9 cellular contexts compared by ENCODE assay signal in the genomic region with DNA sequence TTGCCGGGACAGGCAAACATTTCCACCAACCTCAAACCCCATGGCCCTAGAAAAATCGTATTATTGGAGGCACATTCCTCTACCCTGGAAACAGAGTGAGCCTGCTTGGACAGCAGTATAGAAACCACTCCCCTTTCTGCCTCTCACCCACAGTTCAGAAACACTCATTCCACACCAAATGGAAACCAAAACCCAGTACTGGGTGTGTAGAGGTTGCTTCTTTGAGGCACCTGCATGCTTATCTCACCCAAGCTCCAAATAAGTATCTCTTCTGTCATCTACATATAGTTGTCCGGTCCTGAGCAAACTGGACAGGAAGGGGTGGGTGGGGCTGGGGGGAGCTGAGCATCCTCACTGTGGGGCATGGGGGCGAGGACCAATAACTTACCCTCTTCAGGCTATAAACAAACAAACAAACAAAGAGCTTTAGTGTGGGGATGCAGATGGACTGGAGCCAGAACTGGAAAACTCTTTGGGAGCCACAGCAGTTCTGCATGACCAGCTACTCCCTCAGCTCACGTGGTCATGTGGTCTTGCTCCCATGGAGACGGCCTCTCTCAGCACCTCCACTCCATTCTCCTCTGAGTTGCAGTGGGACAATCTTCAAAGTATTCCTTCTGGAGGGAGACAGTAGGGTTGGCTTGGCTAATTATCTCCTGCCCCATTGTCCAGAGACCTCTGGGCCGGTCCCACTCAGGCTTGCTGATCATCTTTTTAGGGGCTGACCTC. TPM values are rescaled to one million over a fixed set of nuclear protein-coding genes. Genes with fewer than 3 reads are reported as not detected.
DNase-seq lines count a peak whose midpoint lies in the region; ATAC-seq and TF ChIP-seq lines count a peak whose summit lies in the region.
"Had no signal": no experiment of that assay in that cellular context is flagged by ENCODE, and none has a peak within 500 bp of the region (broad histone marks: within the 10 kb centered on the region; RNA-seq: fewer than 3 reads in every experiment).

No MANE protein-coding gene starts in this region.

- DNase-seq in GM10248 (ENCODE audit: extremely low spot score): peak; percentile 81
- DNase-seq in MCF 10A (ENCODE audit: unreplicated experiment): no peak
- peak; percentile 91 to 95 for DNase-seq in thyroid gland
- DNase-seq in NK-92 treated with Interleukin-12 subunit alpha and Interleukin-12 subunit beta, amount 100 ng/mL, for 24 hours (lab: John Stamatoyannopoulos, UW): no peak
- DNase-seq in activated effector memory CD4-positive, alpha-beta T cell treated with anti-CD3 and anti-CD28 coated beads, Interleukin-2, amount 50 U/mL, for 16 hours: no peak
- no peak for DNase-seq in CD4-positive, alpha-beta T cell

- intact Hi-C loops in MCF 10A (cut with micrococcal nuclease) (no loop called here), thyroid gland (cut with DNase I) (no loop called here)
- intact Hi-C loops in CD4-positive, alpha-beta T cell (cut with DNase I, micrococcal nuclease): no loop called here

- H3K36me3 ChIP-seq in thyroid gland: no peaks in the 10 kb centered on the region

- CTCF ChIA-PET in GM10248 (lab: Yijun Ruan, JAX) (interaction anchor here (0.9 to 1.9 kb wide), 6 partner anchors 10 to 1022 kb away, joined by 3 to 9 read pairs (median 4); a partner anchor contains a TSS), MCF 10A (lab: Yijun Ruan, JAX) (interaction anchor here (5.7 kb wide), 1 partner anchor 86 kb away, joined by 30 read pairs; no protein-coding TSS in a partner anchor)
- CTCF ChIA-PET in CD4-positive, alpha-beta T cell (lab: Charles Lee): no interaction called here

- peak overlapping the region; percentile 62 to 67 (median 66) for H3K27ac ChIP-seq in thyroid gland
- H3K27ac ChIP-seq in CD4-positive, alpha-beta T cell (ENCODE audit: low read depth, low read length): no peak overlapping the region

- H3K9me3 Mint-ChIP-seq in MCF 10A (ENCODE audit: unreplicated experiment): no peaks in the 10 kb centered on the region
- no peaks in the 10 kb centered on the region for H3K9me3 Mint-ChIP-seq in CD4-positive, alpha-beta T cell

- ATAC-seq in GM19463 (IDR thresholded peaks at IDR 0.05; ENCODE audit: unreplicated experiment): peak; percentile 66
- ATAC-seq in HG03457 (IDR thresholded peaks at IDR 0.05; ENCODE audit: unreplicated experiment): peak; percentile 38
- no peak for ATAC-seq in CD4-positive, alpha-beta T cell (ENCODE audit: poor library complexity)

- peaks cover 6% of the 10 kb centered on the region for H3K36me3 Mint-ChIP-seq in MCF 10A (ENCODE audit: insufficient read depth, unreplicated experiment)
- no peaks in the 10 kb centered on the region for H3K36me3 Mint-ChIP-seq in CD4-positive, alpha-beta T cell (ENCODE audit: low read depth)
- H3K36me3 Mint-ChIP-seq: activated naive CD8-positive, alpha-beta T cell had no signal

- no peak for TF ChIP-seq CTCF in GM10248 (IDR thresholded peaks at IDR 0.05; ENCODE audit: control extremely low read depth, extremely low read depth, low read depth, missing control alignments)
- TF ChIP-seq CTCF in MCF 10A (IDR thresholded peaks at IDR 0.05; ENCODE audit: unreplicated experiment): no peak
- no peak for TF ChIP-seq CTCF in thyroid gland (IDR thresholded peaks at IDR 0.05)
- no peak for TF ChIP-seq CTCF in CD4-positive, alpha-beta T cell (IDR thresholded peaks at IDR 0.05)

- TF ChIP-seq POLR2A in thyroid gland (IDR thresholded peaks at IDR 0.05): peak in 1 of 2 donors; percentile 5

- 27 to 47% methylated on average over 7 of the region's 7 CpGs for WGBS in thyroid gland, 2 donors

- H3K4me3 Mint-ChIP-seq in MCF 10A (ENCODE audit: unreplicated experiment): peak overlapping the region; percentile 27
- no peak overlapping the region for H3K4me3 Mint-ChIP-seq in CD4-positive, alpha-beta T cell
- H3K4me3 Mint-ChIP-seq: activated naive CD8-positive, alpha-beta T cell had no signal

- H3K9me3 ChIP-seq in thyroid gland: no peaks in the 10 kb centered on the region
- H3K9me3 ChIP-seq in CD4-positive, alpha-beta T cell (ENCODE audit: control insufficient read depth, low read length): no peaks in the 10 kb centered on the region

- BruUV-seq in MCF 10A (replicated peaks; lab: Mats Ljungman, UMichigan): no TSS peak

- H3K4me1 ChIP-seq in thyroid gland: peaks cover 42 to 58% of the 10 kb centered on the region in 2 donors

- POLR2A ChIA-PET in GM10248 (lab: Yijun Ruan, JAX): no interaction called here
- POLR2A ChIA-PET in MCF 10A (lab: Yijun Ruan, JAX): interaction anchor here (1.0 to 4.2 kb wide), 7 partner anchors 10 to 117 kb away, joined by 3 to 23 read pairs (median 3); a partner anchor contains a TSS
- POLR2A ChIA-PET in CD4-positive, alpha-beta T cell (lab: Charles Lee): interaction anchor here (1.8 kb wide), 1 partner anchor 10 kb away, joined by 5 read pairs; no protein-coding TSS in a partner anchor

- H3K4me3 ChIP-seq in thyroid gland (replicated peaks in 1 of 3): no peak overlapping the region

- H3K27me3 ChIP-seq in thyroid gland: no peaks in the 10 kb centered on the region
- no peaks in the 10 kb centered on the region for H3K27me3 ChIP-seq in CD4-positive, alpha-beta T cell (ENCODE audit: control insufficient read depth, insufficient read depth, low read length)

- H3K27ac Mint-ChIP-seq in MCF 10A (ENCODE audit: low read depth, unreplicated experiment): peak overlapping the region; percentile 98
- no peak overlapping the region for H3K27ac Mint-ChIP-seq in CD4-positive, alpha-beta T cell
- H3K27ac Mint-ChIP-seq: activated naive CD8-positive, alpha-beta T cell had no signal

- H3K4me1 Mint-ChIP-seq in MCF 10A (ENCODE audit: insufficient read depth, unreplicated experiment): peaks cover 60% of the 10 kb centered on the region
- peaks cover 64% of the 10 kb centered on the region for H3K4me1 Mint-ChIP-seq in CD4-positive, alpha-beta T cell (ENCODE audit: low read depth)

- H3K27me3 Mint-ChIP-seq in MCF 10A (ENCODE audit: insufficient read depth, unreplicated experiment): no peaks in the 10 kb centered on the region
- no peaks in the 10 kb centered on the region for H3K27me3 Mint-ChIP-seq in CD4-positive, alpha-beta T cell
- H3K27me3 Mint-ChIP-seq: activated naive CD8-positive, alpha-beta T cell had no signal

RNA-seq across cellular contexts. Expression of a gene that starts 1.0 kb away (rescaled TPM):
- total RNA-seq in MCF 10A (2022) (0.58 TPM in 1 of 2 replicates, not detected in the other), thyroid gland (1 to 10 TPM in 1 of 4 donors, not detected in 3; 1.4 TPM)
- total RNA-seq in CD4-positive, alpha-beta T cell: under 1 TPM; 0.34 to 0.49 TPM

RNA-seq across cellular contexts. Expression of a gene that starts 27.6 kb away (rescaled TPM):
- 0.69 and 0.96 TPM in 2 replicates for total RNA-seq in MCF 10A (2022)
- total RNA-seq in thyroid gland: 10 to 100 TPM; 23.5 to 53.6 (median 39.8) TPM
- total RNA-seq in CD4-positive, alpha-beta T cell: 10 to 100 TPM; 80.4 to 82.4 TPM

RNA-seq across cellular contexts. Expression of a gene that starts 50.0 kb away (rescaled TPM):
- total RNA-seq in MCF 10A (2022) (3.6 and 3.9 TPM in 2 replicates), thyroid gland (10 to 100 TPM; 42.8 to 96.0 (median 74.6) TPM)
- 1 to 10 TPM; 2.4 to 3.6 TPM for total RNA-seq in CD4-positive, alpha-beta T cell

RNA-seq across cellular contexts. Expression of a gene that starts 58.3 kb away (rescaled TPM):
- not detected in 2 replicates for total RNA-seq in MCF 10A (2022)
- under 1 TPM in 1 of 4 donors, not detected in 3; 0.94 TPM for total RNA-seq in thyroid gland
- total RNA-seq in CD4-positive, alpha-beta T cell: not detected

Comparison
In these comparisons a context has a peak if more than half of its experiments do, and no peak if none do; other contexts are left out.
1. DNase-seq: peak in GM10248 (single experiment) and thyroid gland (2 of 2); none in MCF 10A (single experiment), NK-92 treated with Interleukin-12 subunit alpha and Interleukin-12 subunit beta, amount 100 ng/mL, for 24 hours (single experiment), activated effector memory CD4-positive, alpha-beta T cell treated with anti-CD3 and anti-CD28 coated beads, Interleukin-2, amount 50 U/mL, for 16 hours (single experiment) and CD4-positive, alpha-beta T cell (0 of 10).
2. RNA of a gene that starts 27.6 kb away (total RNA-seq): 80.4 to 82.4 TPM in CD4-positive, alpha-beta T cell and 23.5 to 53.6 TPM in thyroid gland; 0.69 to 0.96 TPM in MCF 10A; every median in the first group is over 10 times any median in the second.